Comparison of ENCODE assay signal across 9 cellular contexts in genomic region chr2:174901075-174901474, GRCh38.
DNase-seq lines count a peak whose midpoint lies in the region; ATAC-seq and TF ChIP-seq lines count a peak whose summit lies in the region.
"Had no signal": no experiment of that assay in that cellular context is flagged by ENCODE, and none has a peak within 500 bp of the region (broad histone marks: within the 10 kb centered on the region; RNA-seq: fewer than 3 reads in every experiment).

No MANE protein-coding gene starts in this region.

- DNase-seq in activated CD4-positive, alpha-beta memory T cell treated with anti-CD3 and anti-CD28 coated beads for 36 hours, result peak; percentile 43
- DNase-seq in activated CD4-positive, alpha-beta memory T cell treated with anti-CD3 and anti-CD28 coated beads, Interleukin-2, amount 10 ng/mL, durations not matched to agents 7 days and 5 days, result no peak
- DNase-seq in activated CD4-positive, alpha-beta T cell treated with anti-CD3 and anti-CD28 coated beads, Interleukin-2, amount 50 U/mL, for 1 hour, result peak; percentile 3
- DNase-seq in fibroblast of villous mesenchyme (ENCODE audit: low read depth) (peak; percentile 38), mesenteric fat pad (ENCODE audit: low spot score) (no peak), GM13977 (ENCODE audit: low spot score) (no peak)
- peak; percentile 11 for DNase-seq in stimulated activated naive CD8-positive, alpha-beta T cell treated with anti-CD3 and anti-CD28 coated beads, Interleukin-15, Interleukin-2, amounts not matched to agents 100 U/mL and 50 U/mL, for 24 hours

- POLR2A ChIA-PET in activated CD4-positive, alpha-beta memory T cell treated with anti-CD3 and anti-CD28 coated beads for 36 hours (lab: Charles Lee), result no interaction called here
- POLR2A ChIA-PET in activated CD4-positive, alpha-beta memory T cell treated with anti-CD3 and anti-CD28 coated beads, Interleukin-2, amount 10 ng/mL, durations not matched to agents 7 days and 5 days (lab: Charles Lee), result no interaction called here

- CTCF ChIA-PET in activated CD4-positive, alpha-beta memory T cell treated with anti-CD3 and anti-CD28 coated beads for 36 hours (lab: Charles Lee), result interaction anchor here (0.7 to 1.5 kb wide), 3 partner anchors 130 to 376 kb away, joined by 3 to 6 read pairs (median 6); no protein-coding TSS in a partner anchor
- CTCF ChIA-PET in activated CD4-positive, alpha-beta memory T cell treated with anti-CD3 and anti-CD28 coated beads, Interleukin-2, amount 10 ng/mL, durations not matched to agents 7 days and 5 days (lab: Charles Lee), result no interaction called here

- H3K4me1 Mint-ChIP-seq in activated CD4-positive, alpha-beta memory T cell treated with anti-CD3 and anti-CD28 coated beads for 36 hours (ENCODE audit: low read depth), result peaks cover 22% of the 10 kb centered on the region
- peaks cover 19% of the 10 kb centered on the region for H3K4me1 Mint-ChIP-seq in activated CD4-positive, alpha-beta memory T cell treated with anti-CD3 and anti-CD28 coated beads, Interleukin-2, amount 10 ng/mL, durations not matched to agents 7 days and 5 days
- H3K4me1 Mint-ChIP-seq: B cell had no signal

- ATAC-seq in stimulated activated naive CD8-positive, alpha-beta T cell treated with anti-CD3 and anti-CD28 coated beads, Interleukin-15, Interleukin-2, amounts not matched to agents 100 U/mL and 50 U/mL, for 24 hours, result peak; percentile 61
- no peak for ATAC-seq in HG03565 (IDR thresholded peaks at IDR 0.05; ENCODE audit: unreplicated experiment)

- peak overlapping the region; percentile 3 for H3K4me3 Mint-ChIP-seq in activated CD4-positive, alpha-beta memory T cell treated with anti-CD3 and anti-CD28 coated beads for 36 hours
- H3K4me3 Mint-ChIP-seq in activated CD4-positive, alpha-beta memory T cell treated with anti-CD3 and anti-CD28 coated beads, Interleukin-2, amount 10 ng/mL, durations not matched to agents 7 days and 5 days, result no peak overlapping the region
- H3K4me3 Mint-ChIP-seq: B cell had no signal

- H3K27me3 Mint-ChIP-seq in activated CD4-positive, alpha-beta memory T cell treated with anti-CD3 and anti-CD28 coated beads for 36 hours, result no peaks in the 10 kb centered on the region
- no peaks in the 10 kb centered on the region for H3K27me3 Mint-ChIP-seq in activated CD4-positive, alpha-beta memory T cell treated with anti-CD3 and anti-CD28 coated beads, Interleukin-2, amount 10 ng/mL, durations not matched to agents 7 days and 5 days
- H3K27me3 Mint-ChIP-seq: B cell had no signal

- H3K36me3 Mint-ChIP-seq in activated CD4-positive, alpha-beta memory T cell treated with anti-CD3 and anti-CD28 coated beads for 36 hours, result no peaks in the 10 kb centered on the region
- H3K36me3 Mint-ChIP-seq in activated CD4-positive, alpha-beta memory T cell treated with anti-CD3 and anti-CD28 coated beads, Interleukin-2, amount 10 ng/mL, durations not matched to agents 7 days and 5 days (ENCODE audit: low read depth), result no peaks in the 10 kb centered on the region

- peak overlapping the region; percentile 0 for H3K27ac Mint-ChIP-seq in activated CD4-positive, alpha-beta memory T cell treated with anti-CD3 and anti-CD28 coated beads for 36 hours
- H3K27ac Mint-ChIP-seq in activated CD4-positive, alpha-beta memory T cell treated with anti-CD3 and anti-CD28 coated beads, Interleukin-2, amount 10 ng/mL, durations not matched to agents 7 days and 5 days, result no peak overlapping the region
- H3K27ac Mint-ChIP-seq: B cell had no signal

- H3K4me3 ChIP-seq in fibroblast of villous mesenchyme (ENCODE audit: low read depth, low read length), result peak overlapping the region; percentile 25

- in situ Hi-C loops in GM13977 (cut with MboI; ENCODE audit: low pct_unique_long_range_greater_than_20kb, low sequenced_read_pairs, unreplicated experiment), result no loop called here

- no peaks in the 10 kb centered on the region for H3K9me3 Mint-ChIP-seq in activated CD4-positive, alpha-beta memory T cell treated with anti-CD3 and anti-CD28 coated beads for 36 hours
- H3K9me3 Mint-ChIP-seq in activated CD4-positive, alpha-beta memory T cell treated with anti-CD3 and anti-CD28 coated beads, Interleukin-2, amount 10 ng/mL, durations not matched to agents 7 days and 5 days, result no peaks in the 10 kb centered on the region

- intact Hi-C loops in activated CD4-positive, alpha-beta memory T cell treated with anti-CD3 and anti-CD28 coated beads for 36 hours (cut with micrococcal nuclease), result loop anchor here (5.0 kb wide), 2 partner anchors 69 to 124 kb away; no protein-coding TSS in a partner anchor

- TF ChIP-seq CTCF in fibroblast of villous mesenchyme (IDR thresholded peaks at IDR 0.05; ENCODE audit: insufficient read depth, low read depth, low read length) (no peak), GM13977 (IDR thresholded peaks at IDR 0.05; ENCODE audit: extremely low read depth, insufficient read depth, missing control alignments) (no peak)

Comparison
In these comparisons a context has a peak if more than half of its experiments do, and no peak if none do; other contexts are left out.
1. DNase-seq: peak in activated CD4-positive, alpha-beta memory T cell treated with anti-CD3 and anti-CD28 coated beads for 36 hours (single experiment), activated CD4-positive, alpha-beta T cell treated with anti-CD3 and anti-CD28 coated beads, Interleukin-2, amount 50 U/mL, for 1 hour (single experiment), fibroblast of villous mesenchyme (single experiment) and stimulated activated naive CD8-positive, alpha-beta T cell treated with anti-CD3 and anti-CD28 coated beads, Interleukin-15, Interleukin-2, amounts not matched to agents 100 U/mL and 50 U/mL, for 24 hours (single experiment); none in activated CD4-positive, alpha-beta memory T cell treated with anti-CD3 and anti-CD28 coated beads, Interleukin-2, amount 10 ng/mL, durations not matched to agents 7 days and 5 days (single experiment), mesenteric fat pad (single experiment) and GM13977 (single experiment).